ENCODE assay signal across 17 cellular contexts in the genomic region with DNA sequence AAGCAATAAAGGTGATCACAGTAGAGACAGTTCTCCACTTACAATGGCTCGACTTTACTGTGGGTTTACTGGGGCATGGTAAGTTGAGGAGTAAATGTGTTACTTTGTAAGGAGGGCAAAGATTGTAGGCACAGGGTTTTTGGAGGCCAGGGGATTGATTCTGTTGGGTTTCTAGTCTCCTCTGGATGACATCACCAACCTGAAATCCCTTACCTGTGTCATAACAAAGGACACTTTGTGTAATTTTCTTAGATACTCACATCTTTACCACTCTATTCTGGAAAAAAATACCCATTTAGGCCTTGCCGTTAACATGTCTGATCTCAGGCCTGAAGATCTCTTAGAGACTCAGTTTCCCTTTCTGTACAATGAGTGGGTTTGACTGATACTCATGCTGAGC.
"Had no signal": no experiment of that assay in that cellular context is flagged by ENCODE, and none has a peak within 500 bp of the region (broad histone marks: within the 10 kb centered on the region; RNA-seq: fewer than 3 reads in every experiment).

No MANE protein-coding gene starts in this region.

- ATAC-seq: effector memory CD8-positive, alpha-beta T cell; left cardiac atrium; lower lobe of right lung; naive thymus-derived CD4-positive, alpha-beta T cell; pancreas; right cardiac atrium had no signal

- H3K9me3 ChIP-seq: esophagus squamous epithelium, left ventricle myocardium inferior, lower lobe of right lung, pancreas had no signal

- H3K4me3 ChIP-seq: esophagus squamous epithelium, left ventricle myocardium inferior, lower lobe of right lung, pancreas, smooth muscle cell had no signal

- H3K36me3 ChIP-seq: esophagus squamous epithelium, left ventricle myocardium inferior, lower lobe of right lung, pancreas had no signal

- H3K27ac ChIP-seq: esophagus squamous epithelium, left ventricle myocardium inferior, lower lobe of right lung, pancreas had no signal

- H3K27me3 ChIP-seq: pancreas had no signal

- H3K4me1 ChIP-seq: lower lobe of right lung, pancreas had no signal

- DNase-seq: effector memory CD8-positive, alpha-beta T cell; esophagus squamous epithelium; foreskin fibroblast; immature natural killer cell; left cardiac atrium; left ventricle myocardium inferior; mesenchymal stem cell; naive thymus-derived CD4-positive, alpha-beta T cell; occipital lobe; right cardiac atrium; stimulated activated CD4-positive, alpha-beta T cell treated with anti-CD3 and anti-CD28 coated beads, Interleukin-2, amount 100 ng/mL, for 48 hours; stimulated activated naive CD4-positive, alpha-beta T cell treated with Interleukin-2 at 50 U/mL for 16 hours; trophoblast cell had no signal

- FAIRE-seq: kidney, pancreas had no signal

- H3K4me2 ChIP-seq: smooth muscle cell had no signal
